ENCODE assay signal across 8 cellular contexts in genomic region chr7:45259966-45260646, GRCh38.
DNase-seq lines count a peak whose midpoint lies in the region; ATAC-seq and TF ChIP-seq lines count a peak whose summit lies in the region.

No MANE protein-coding gene starts in this region.

- no peaks in the 10 kb centered on the region for H3K9me3 ChIP-seq in CD8-positive, alpha-beta T cell (ENCODE audit: low read length)

- no peaks in the 10 kb centered on the region for H3K36me3 Mint-ChIP-seq in CD8-positive, alpha-beta T cell

- ATAC-seq in CD8-positive, alpha-beta T cell: peak; percentile 57
- peak; percentile 71 for ATAC-seq in GM21423 (IDR thresholded peaks at IDR 0.05; ENCODE audit: unreplicated experiment)
- ATAC-seq in GM18519 (IDR thresholded peaks at IDR 0.05; ENCODE audit: low FRiP score, unreplicated experiment): no peak

- CTCF ChIA-PET in CD8-positive, alpha-beta T cell (lab: Charles Lee): interaction anchor here (0.6 to 3.4 kb wide), 10 partner anchors 9 to 112 kb away, joined by 3 to 53 read pairs (median 4); partner anchors contain the start of gene RAMP3

- no peak overlapping the region for H3K27ac ChIP-seq in CD8-positive, alpha-beta T cell (ENCODE audit: low read depth, low read length)

- POLR2A ChIA-PET in CD8-positive, alpha-beta T cell (lab: Charles Lee): no interaction called here

- H3K4me1 ChIP-seq in CD8-positive, alpha-beta T cell (ENCODE audit: insufficient read depth, low read length): peaks cover 4% of the 10 kb centered on the region

- peaks cover 7% of the 10 kb centered on the region for H3K9me3 Mint-ChIP-seq in CD8-positive, alpha-beta T cell

- no peak overlapping the region for H3K27ac Mint-ChIP-seq in CD8-positive, alpha-beta T cell

- peak; percentile 36 to 81 (median 54) for DNase-seq in CD8-positive, alpha-beta T cell
- DNase-seq in NCI-H146 (lab: John Stamatoyannopoulos, UW) (peak; percentile 71), dermis microvascular lymphatic vessel endothelial cell (ENCODE audit: low read depth in 2 of 2) (peak; percentile 11 to 32), lung microvascular endothelial cell (ENCODE audit: low read depth in 2 of 2) (peak; percentile 39 to 65)
- DNase-seq in activated CD4-positive, alpha-beta T cell treated with anti-CD3 and anti-CD28 coated beads, Interleukin-2, amount 50 U/mL, for 24 hours (ENCODE audit: low read depth in 1 of 2, low spot score in 1 of 2): peak; percentile 57 to 65
- DNase-seq in stimulated activated CD8-positive, alpha-beta memory T cell treated with anti-CD3 and anti-CD28 coated beads, Interleukin-15, amount 100 ng/mL, for 1 hour (ENCODE audit: low read depth): peak; percentile 25

- no peak overlapping the region for H3K4me3 ChIP-seq in CD8-positive, alpha-beta T cell (ENCODE audit: low read depth, low read length)

- no peaks in the 10 kb centered on the region for H3K27me3 ChIP-seq in CD8-positive, alpha-beta T cell (ENCODE audit: insufficient read depth, low read length)

- intact Hi-C loops in CD8-positive, alpha-beta T cell (cut with DNase I, micrococcal nuclease): loop anchor here in 1 of 2 experiments (1.0 to 10.0 kb wide), 2 partner anchors 106 to 595 kb away; no protein-coding TSS in a partner anchor

- H3K27me3 Mint-ChIP-seq in CD8-positive, alpha-beta T cell (ENCODE audit: low read depth): peaks cover 20% of the 10 kb centered on the region

- no peaks in the 10 kb centered on the region for H3K36me3 ChIP-seq in CD8-positive, alpha-beta T cell (ENCODE audit: insufficient read depth, low read length)

- peak; percentile 97 for TF ChIP-seq CTCF in CD8-positive, alpha-beta T cell (IDR thresholded peaks at IDR 0.05)

- peaks cover 5% of the 10 kb centered on the region for H3K4me1 Mint-ChIP-seq in CD8-positive, alpha-beta T cell (ENCODE audit: low read depth)

- no peak overlapping the region for H3K4me3 Mint-ChIP-seq in CD8-positive, alpha-beta T cell
